ENCODE assay signal across 15 cellular contexts in genomic region chr19:10682397-10683063, GRCh38. TPM values are rescaled to one million over a fixed set of nuclear protein-coding genes. Genes with fewer than 3 reads are reported as not detected.
A peak's percentile ranks its signal among the peaks of the same experiment; 100 is the strongest.
DNase-seq lines count a peak whose midpoint lies in the region; ATAC-seq and TF ChIP-seq lines count a peak whose summit lies in the region.
"Had no signal": no experiment of that assay in that cellular context is flagged by ENCODE, and none has a peak within 500 bp of the region (broad histone marks: within the 10 kb centered on the region; RNA-seq: fewer than 3 reads in every experiment).

No MANE protein-coding gene starts in this region.

- intact Hi-C loops in Right ventricle myocardium inferior (cut with DNase I) (no loop called here), Panc1 (cut with micrococcal nuclease; ENCODE audit: unreplicated experiment) (no loop called here)

- H3K36me3 ChIP-seq in right atrium auricular region (peaks cover 98% of the 10 kb centered on the region), Panc1 (ENCODE audit: control insufficient read depth, insufficient read depth, low read length) (peaks cover 26% of the 10 kb centered on the region)

- TF ChIP-seq CTCF in right atrium auricular region (IDR thresholded peaks at IDR 0.05) (no peak), Panc1 (IDR thresholded peaks at IDR 0.05) (no peak)

- POLR2A ChIA-PET in Panc1 (lab: Charles Lee) = no interaction called here

- no peak for ATAC-seq in Right ventricle myocardium inferior
- ATAC-seq in Panc1 = 0 out of 2 replicates have a peak, but pooled peaks have one; percentile 40
- ATAC-seq: SK-N-SH treated with all-trans-retinoic acid at 6 μM for 48 hours had no signal

- DNase-seq in Right ventricle myocardium inferior (ENCODE audit: missing footprints) (peak; percentile 8), right atrium auricular region (ENCODE audit: low spot score) (no peak), Panc1 (ENCODE audit: low read depth, low spot score) (no peak), iPS-NIHi11 (ENCODE audit: low spot score) (peak; percentile 6), nucleus accumbens (lab: John Stamatoyannopoulos, UW) (no peak), medulla oblongata (ENCODE audit: extremely low spot score) (no peak), NCI-H2081 treated with DMSO at 0.1 percent for 48 hours (lab: John Stamatoyannopoulos, UW) (no peak)
- no peak for DNase-seq in stimulated activated CD4-positive, alpha-beta T cell treated with anti-CD3 and anti-CD28 coated beads, Interleukin-4, amount 100 ng/mL, for 1 hour
- DNase-seq: NCI-H1417 treated with DMSO at 0.1 percent for 48 hours, NCI-H2029, NCI-H226, PC-9, SHP77 had no signal

- H3K9me3 ChIP-seq in right atrium auricular region (no peaks in the 10 kb centered on the region), Panc1 (ENCODE audit: control insufficient read depth, insufficient read depth, low read depth, low read length) (no peaks in the 10 kb centered on the region)

- peaks cover 0 to 15% of the 10 kb centered on the region in 2 donors for H3K4me1 ChIP-seq in right atrium auricular region
- no peaks in the 10 kb centered on the region for H3K4me1 ChIP-seq in Panc1 (ENCODE audit: control insufficient read depth, insufficient read depth, low read length)

- H3K27me3 ChIP-seq in right atrium auricular region (no peaks in the 10 kb centered on the region), Panc1 (ENCODE audit: control insufficient read depth, insufficient read depth, low read length) (no peaks in the 10 kb centered on the region)

- H3K4me3 ChIP-seq in right atrium auricular region (no peak overlapping the region), Panc1 (ENCODE audit: low read depth in 2 of 2, low read length in 2 of 2) (no peak overlapping the region)
- H3K4me3 ChIP-seq: PC-9 had no signal

- CTCF ChIA-PET in Panc1 (lab: Charles Lee) = no interaction called here

- no TSS peak for BruUV-seq in Panc1 (replicated peaks; lab: Mats Ljungman, UMichigan)

- in situ Hi-C loops in Panc1 (cut with HindIII; ENCODE audit: low pct_unique_long_range_greater_than_20kb, low sequenced_read_pairs) = no loop called here

- H3K27ac ChIP-seq in right atrium auricular region (no peak overlapping the region), Panc1 (ENCODE audit: low read length) (no peak overlapping the region)
- H3K27ac ChIP-seq: C4-2B, PC-9 had no signal

RNA-seq across cellular contexts. Expression of gene QTRT1, which starts 18.7 kb away (rescaled TPM):
- total RNA-seq in Right ventricle myocardium inferior (28.0 TPM), right atrium auricular region (10 to 100 TPM; 15.2 to 15.8 TPM), Panc1 (2021; ENCODE audit: unreplicated experiment) (69.9 TPM)
- 67.0 TPM for polyA plus RNA-seq in Panc1 (2012; ENCODE audit: insufficient read length)

RNA-seq across cellular contexts. Expression of gene ILF3, which starts 28.4 kb away (rescaled TPM):
- 101 TPM for total RNA-seq in Right ventricle myocardium inferior
- 10 to 100 TPM; 59.2 to 75.1 TPM for total RNA-seq in right atrium auricular region
- 365 TPM for total RNA-seq in Panc1 (2021; ENCODE audit: unreplicated experiment)
- polyA plus RNA-seq in Panc1 (2012; ENCODE audit: insufficient read length) = 225 TPM

RNA-seq across cellular contexts. Expression of gene DNM2, which starts 35.3 kb away (rescaled TPM):
- total RNA-seq in Right ventricle myocardium inferior (177 TPM), right atrium auricular region (100 to 1,000 TPM; 111 to 144 TPM), Panc1 (2021; ENCODE audit: unreplicated experiment) (125 TPM)
- polyA plus RNA-seq in Panc1 (2012; ENCODE audit: insufficient read length) = 163 TPM

RNA-seq across cellular contexts. Expression of gene SLC44A2, which starts 57.2 kb away (rescaled TPM):
- 71.4 TPM for total RNA-seq in Right ventricle myocardium inferior
- total RNA-seq in right atrium auricular region = 10 to 100 TPM; 91.3 to 96.2 TPM
- 31.5 TPM for total RNA-seq in Panc1 (2021; ENCODE audit: unreplicated experiment)
- polyA plus RNA-seq in Panc1 (2012; ENCODE audit: insufficient read length) = 36.8 TPM

Comparison
In these comparisons a context has a peak if more than half of its experiments do, and no peak if none do; other contexts are left out.
1. DNase-seq: peak in Right ventricle myocardium inferior (single experiment) and iPS-NIHi11 (single experiment); none in right atrium auricular region (single experiment), Panc1 (single experiment), nucleus accumbens (0 of 56), medulla oblongata (single experiment), NCI-H2081 treated with DMSO at 0.1 percent for 48 hours (single experiment) and stimulated activated CD4-positive, alpha-beta T cell treated with anti-CD3 and anti-CD28 coated beads, Interleukin-4, amount 100 ng/mL, for 1 hour (single experiment).